8 cellular contexts compared by ENCODE assay signal in genomic region chr2:85561280-85562212, GRCh38. TPM values are rescaled to one million over a fixed set of nuclear protein-coding genes. Genes with fewer than 3 reads are reported as not detected.
DNase-seq lines count a peak whose midpoint lies in the region; ATAC-seq, FAIRE-seq and TF ChIP-seq lines count a peak whose summit lies in the region.

TSS of gene GGCX (minus strand) at chr2:85561493. CDS start at chr2:85561428, 65 bp downstream.

- H3K4me3 ChIP-seq in astrocyte (ENCODE audit: insufficient read depth, low read depth, low read length) = peak within 1 kb of the TSS; percentile 79
- H3K4me3 ChIP-seq in hepatocyte = peak within 1 kb of the TSS; percentile 64

- H2AFZ ChIP-seq in astrocyte (ENCODE audit: low read depth, low read length) (peak within 1 kb of the TSS; percentile 93), hepatocyte (peak within 1 kb of the TSS; percentile 88)

- H3K9ac ChIP-seq in astrocyte (ENCODE audit: low read length) = peak within 1 kb of the TSS; percentile 87

- no peaks in the 10 kb centered on the region for H3K9me3 Mint-ChIP-seq in astrocyte (ENCODE audit: unreplicated experiment)

- H3K27ac Mint-ChIP-seq in astrocyte (ENCODE audit: unreplicated experiment) = peak within 1 kb of the TSS; percentile 97

- TF ChIP-seq CTCF in astrocyte (IDR thresholded peaks at IDR 0.05; ENCODE audit: insufficient read depth, low read depth, low read length) = no peak
- no peak for TF ChIP-seq CTCF in hepatocyte (IDR thresholded peaks at IDR 0.05; ENCODE audit: poor library complexity)

- H3K36me3 Mint-ChIP-seq in astrocyte (ENCODE audit: low read depth, unreplicated experiment) = no peaks in the 10 kb centered on the region

- no peak for FAIRE-seq in astrocyte (lab: Jason Lieb, UNC)

- H3K4me2 ChIP-seq in astrocyte (ENCODE audit: low read length) (peak within 1 kb of the TSS; percentile 90), hepatocyte (peak within 1 kb of the TSS; percentile 93)

- H3K27me3 ChIP-seq in astrocyte (ENCODE audit: insufficient read depth, low read length) = no peaks in the 10 kb centered on the region
- H3K27me3 ChIP-seq in hepatocyte = no peaks in the 10 kb centered on the region

- ATAC-seq in GM18508 (IDR thresholded peaks at IDR 0.05; ENCODE audit: insufficient read depth, unreplicated experiment) = peak; percentile 50
- ATAC-seq in HG02981 (IDR thresholded peaks at IDR 0.05; ENCODE audit: unreplicated experiment) = peak; percentile 92

- H3K4me1 ChIP-seq in astrocyte (ENCODE audit: insufficient read depth, low read length) (peaks cover 9% of the 10 kb centered on the region), hepatocyte (ENCODE audit: insufficient read depth) (peaks cover 15% of the 10 kb centered on the region)

- H3K9me2 ChIP-seq in hepatocyte (replicated peaks; ENCODE audit: insufficient read depth) = no peaks in the 10 kb centered on the region

- H3K27ac ChIP-seq in astrocyte (ENCODE audit: low read depth, low read length) (peak within 1 kb of the TSS; percentile 73), hepatocyte (peak within 1 kb of the TSS; percentile 96)

- H3K9me3 ChIP-seq in astrocyte (ENCODE audit: insufficient read depth, low read depth, low read length) (no peaks in the 10 kb centered on the region), hepatocyte (ENCODE audit: low read depth) (no peaks in the 10 kb centered on the region)

- H3K79me2 ChIP-seq in astrocyte (ENCODE audit: insufficient read depth, low read length) (peaks cover 42% of the 10 kb centered on the region), hepatocyte (peaks cover 45% of the 10 kb centered on the region)

- H4K20me1 ChIP-seq in astrocyte (ENCODE audit: insufficient read depth, low read length) (peaks cover 22% of the 10 kb centered on the region), hepatocyte (ENCODE audit: insufficient read depth, poor library complexity, severe bottlenecking) (no peaks in the 10 kb centered on the region)

- peak within 1 kb of the TSS; percentile 96 for H3K4me3 Mint-ChIP-seq in astrocyte (ENCODE audit: unreplicated experiment)

- peak; percentile 92 to 96 for DNase-seq in NCI-H2081 (lab: John Stamatoyannopoulos, UW)
- DNase-seq in T-helper 9 cell = peak; percentile 90
- DNase-seq in astrocyte (ENCODE audit: low read depth) = peak; percentile 88
- peak; percentile 98 for DNase-seq in hepatocyte (ENCODE audit: low spot score)
- DNase-seq in retina = peak; percentile 97
- DNase-seq in cortex of kidney (lab: John Stamatoyannopoulos, UW) = no peak

- H3K27me3 Mint-ChIP-seq in astrocyte (ENCODE audit: low read depth, unreplicated experiment) = no peaks in the 10 kb centered on the region

- WGBS in hepatocyte (ENCODE audit: low lambda C conversion rate, missing lambda C conversion rate) = 9% methylated on average over 52 of the region's 64 CpGs

- H3K36me3 ChIP-seq in astrocyte (ENCODE audit: insufficient read depth, low read length) (peaks cover 8% of the 10 kb centered on the region), hepatocyte (replicated peaks; ENCODE audit: insufficient read depth, low read depth) (no peaks in the 10 kb centered on the region)

- H3K4me1 Mint-ChIP-seq in astrocyte (ENCODE audit: low read depth, unreplicated experiment) = peaks cover 12% of the 10 kb centered on the region

RNA-seq across cellular contexts. Expression of gene GGCX, which starts in this region (rescaled TPM):
- total RNA-seq in astrocyte (79.0 and 94.6 TPM in 2 replicates), hepatocyte (64.5 and 82.5 TPM in 2 replicates)
- 66.1 and 73.5 TPM in 2 replicates for polyA plus RNA-seq in hepatocyte
